Comparison of ENCODE assay signal across 29 cellular contexts in the genomic region with DNA sequence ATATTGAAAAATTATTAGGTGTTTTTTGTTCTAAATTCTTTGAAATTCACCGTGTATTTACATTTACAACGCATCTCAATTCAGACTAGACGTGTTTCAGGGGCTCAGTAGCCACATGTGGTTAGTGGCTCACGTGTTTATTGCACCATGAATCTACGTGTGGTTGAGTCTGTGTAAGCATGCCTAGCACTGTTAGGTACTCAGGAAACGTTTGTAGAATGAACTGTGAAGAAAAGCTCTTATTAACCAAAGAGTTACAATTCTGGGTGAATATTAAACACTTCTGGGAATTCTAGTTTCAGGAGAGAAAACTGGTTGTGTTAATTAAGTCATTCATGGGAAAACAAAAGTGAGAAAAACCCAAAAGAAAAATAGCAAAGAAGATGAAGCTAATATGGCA.
"Had no signal": no experiment of that assay in that cellular context is flagged by ENCODE, and none has a peak within 500 bp of the region (broad histone marks: within the 10 kb centered on the region; RNA-seq: fewer than 3 reads in every experiment).

No MANE protein-coding gene starts in this region.

- H3K9ac ChIP-seq: neural progenitor cell, parathyroid adenoma had no signal

- H3K27ac ChIP-seq: hepatocyte, left lung, lower lobe of right lung, neural progenitor cell, neutrophil, parathyroid adenoma, psoas muscle, right atrium auricular region, right lobe of liver, tibial nerve, vagina had no signal

- H3K4me3 Mint-ChIP-seq: naive thymus-derived CD8-positive, alpha-beta T cell; nephron progenitor cell; neural progenitor cell; stimulated activated memory B cell treated with anti-CD40 and anti-IgM and Interleukin-4, amounts not matched to agents 10 μg/mL and 1 μg/mL and 100 μg/mL, for 72 hours; stimulated activated naive CD8-positive, alpha-beta T cell treated with anti-CD3 and anti-CD28 coated beads, Interleukin-15, amount 100 ng/mL, for 72 hours; type B pancreatic cell had no signal

- H3K36me3 ChIP-seq: left lung, lower lobe of right lung, neural progenitor cell, neutrophil, right atrium auricular region, right lobe of liver, tibial nerve, vagina had no signal

- H2AFZ ChIP-seq: hepatocyte, parathyroid adenoma had no signal

- ATAC-seq: left colon; left lung; lower lobe of right lung; naive thymus-derived CD8-positive, alpha-beta T cell; psoas muscle; right lobe of liver; stimulated activated memory B cell treated with anti-CD40 and anti-IgM and Interleukin-4, amounts not matched to agents 10 μg/mL and 1 μg/mL and 100 μg/mL, for 72 hours; stimulated activated naive CD8-positive, alpha-beta T cell treated with anti-CD3 and anti-CD28 coated beads, Interleukin-15, amount 100 ng/mL, for 72 hours had no signal

- H3K27ac Mint-ChIP-seq: naive thymus-derived CD8-positive, alpha-beta T cell; neural progenitor cell; stimulated activated memory B cell treated with anti-CD40 and anti-IgM and Interleukin-4, amounts not matched to agents 10 μg/mL and 1 μg/mL and 100 μg/mL, for 72 hours; stimulated activated naive CD8-positive, alpha-beta T cell treated with anti-CD3 and anti-CD28 coated beads, Interleukin-15, amount 100 ng/mL, for 72 hours; type B pancreatic cell had no signal

- H3K4me3 ChIP-seq: hepatocyte, left lung, lower lobe of right lung, neural progenitor cell, psoas muscle, right atrium auricular region, right lobe of liver, smooth muscle cell, tibial nerve, vagina had no signal

- H3K4me2 ChIP-seq: hepatocyte, smooth muscle cell had no signal

- DNase-seq: islet precursor cell; kidney glomerular epithelial cell; left colon; left lung; lower lobe of right lung; mammary epithelial cell; mesenchymal stem cell; naive thymus-derived CD8-positive, alpha-beta T cell; nephron progenitor cell; occipital lobe; psoas muscle; right lobe of liver; stimulated activated CD4-positive, alpha-beta T cell treated with anti-CD3 and anti-CD28 coated beads, Interleukin-1b, Interleukin-23, amount 100 ng/mL, for 48 hours; stimulated activated CD4-positive, alpha-beta T cell treated with anti-CD3 and anti-CD28 coated beads, Interleukin-2, amount 100 ng/mL, for 48 hours; stimulated activated CD4-positive, alpha-beta T cell treated with anti-CD3 and anti-CD28 coated beads, Interleukin-4, amount 100 ng/mL, for 4 hours; stimulated activated CD8-positive, alpha-beta memory T cell treated with anti-CD3 and anti-CD28 coated beads, Interleukin-4, amount 100 ng/mL, for 48 hours; stimulated activated naive CD4-positive, alpha-beta T cell treated with Interleukin-2 at 50 U/mL for 16 hours; stimulated activated naive CD8-positive, alpha-beta T cell treated with anti-CD3 and anti-CD28 coated beads, Interleukin-15, amount 100 ng/mL, for 72 hours; substantia nigra had no signal

- H3K36me3 Mint-ChIP-seq: naive thymus-derived CD8-positive, alpha-beta T cell; stimulated activated memory B cell treated with anti-CD40 and anti-IgM and Interleukin-4, amounts not matched to agents 10 μg/mL and 1 μg/mL and 100 μg/mL, for 72 hours; type B pancreatic cell had no signal

- H3K27me3 ChIP-seq: hepatocyte, left lung, neural progenitor cell, neutrophil, right atrium auricular region, right lobe of liver, tibial nerve, vagina had no signal

- H3K9me3 ChIP-seq: lower lobe of right lung, neutrophil, psoas muscle, right atrium auricular region, right lobe of liver, tibial nerve, vagina had no signal

- H3K79me2 ChIP-seq: hepatocyte, parathyroid adenoma had no signal

- H3K4me1 ChIP-seq: left lung, lower lobe of right lung, parathyroid adenoma, psoas muscle, right lobe of liver, tibial nerve, vagina had no signal

- H3K27me3 Mint-ChIP-seq: naive thymus-derived CD8-positive, alpha-beta T cell; stimulated activated memory B cell treated with anti-CD40 and anti-IgM and Interleukin-4, amounts not matched to agents 10 μg/mL and 1 μg/mL and 100 μg/mL, for 72 hours; stimulated activated naive CD8-positive, alpha-beta T cell treated with anti-CD3 and anti-CD28 coated beads, Interleukin-15, amount 100 ng/mL, for 72 hours; type B pancreatic cell had no signal

- H3K4me1 Mint-ChIP-seq: naive thymus-derived CD8-positive, alpha-beta T cell; stimulated activated memory B cell treated with anti-CD40 and anti-IgM and Interleukin-4, amounts not matched to agents 10 μg/mL and 1 μg/mL and 100 μg/mL, for 72 hours; stimulated activated naive CD8-positive, alpha-beta T cell treated with anti-CD3 and anti-CD28 coated beads, Interleukin-15, amount 100 ng/mL, for 72 hours had no signal
